Comparison of ENCODE assay signal across 1 cellular context in the genomic region with DNA sequence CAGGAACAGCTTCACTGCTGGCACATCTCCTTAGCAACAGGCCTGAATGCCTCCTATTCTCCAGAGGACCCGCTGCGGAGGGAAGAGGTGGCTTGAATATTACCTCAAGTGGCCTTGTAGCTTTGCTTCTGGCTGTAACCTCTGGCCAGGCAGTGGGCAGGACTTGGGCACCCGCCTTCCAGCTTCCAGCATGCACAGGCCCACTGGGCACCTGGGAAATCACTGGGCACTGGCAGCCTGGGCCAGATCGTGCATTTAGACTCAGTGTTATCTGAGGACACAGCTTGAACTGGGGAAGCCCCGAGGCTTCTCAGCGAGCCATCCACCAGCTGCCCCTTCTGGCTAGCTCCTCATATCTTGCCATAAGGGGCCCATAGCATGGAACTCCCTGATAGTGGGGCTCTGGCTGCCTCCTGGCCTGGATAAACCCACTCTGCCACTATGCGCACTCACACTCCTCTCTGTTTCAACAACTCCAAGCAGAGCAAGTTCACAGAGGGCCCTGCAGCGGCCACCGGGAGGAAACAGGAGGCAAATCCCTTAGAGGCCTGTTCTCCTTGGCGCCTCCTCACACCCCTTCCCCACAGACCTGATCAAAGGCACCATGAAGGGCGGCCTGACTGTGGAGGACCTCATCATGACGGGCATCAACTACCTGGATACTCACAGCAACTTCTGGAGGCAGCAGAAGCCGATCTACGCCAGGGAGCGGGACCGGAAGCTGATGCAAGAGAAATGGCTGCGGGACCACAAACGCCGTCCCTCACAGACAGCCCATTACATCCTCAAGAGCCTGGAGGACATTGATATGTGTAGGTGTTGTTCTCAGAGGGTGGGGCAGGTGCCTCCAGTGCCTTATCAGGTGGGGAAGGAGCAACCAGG.
TF ChIP-seq lines count a peak whose summit lies in the region.

No MANE protein-coding gene starts in this region.

TF ChIP-seq in K562, 482 proteins besides CTCF, POLR2A, EP300 and RAD21 (continued from another document and continues in another):
- TF ChIP-seq BCL6 (CRISPR knock-in tag; IDR thresholded peaks at IDR 0.05) (no peak), ZNF707 (CRISPR knock-in tag; conservative IDR thresholded peaks at IDR 0.05) (no peak), NCOA1 (IDR thresholded peaks at IDR 0.05; ENCODE audit: low read depth) (no peak; the same call in 1 of the 2 replicates), POLR2B (IDR thresholded peaks at IDR 0.05; ENCODE audit: low read depth, partially characterized antibody) (no peak), RFX1 (IDR thresholded peaks at IDR 0.05) (no peak), ZNF165 (CRISPR knock-in tag; IDR thresholded peaks at IDR 0.05; ENCODE audit: borderline replicate concordance) (no peak), ZNF232 (CRISPR knock-in tag; IDR thresholded peaks at IDR 0.05) (no peak), KLF16 (IDR thresholded peaks at IDR 0.05) (peak; percentile 54; the same call in 1 of the 2 replicates), HCFC1 (IDR thresholded peaks at IDR 0.05; ENCODE audit: low read depth, low read length) (no peak), ZNF212 (CRISPR knock-in tag; IDR thresholded peaks at IDR 0.05) (no peak), GABPA (tag; conservative IDR thresholded peaks at IDR 0.05; ENCODE audit: low read depth) (peak; percentile 86), KAT8 (IDR thresholded peaks at IDR 0.05; ENCODE audit: low read depth) (no peak), COPS2 (conservative IDR thresholded peaks at IDR 0.05) (no peak), MIER1 (IDR thresholded peaks at IDR 0.05; ENCODE audit: low read depth) (no peak), ZBTB17 (CRISPR knock-in tag; IDR thresholded peaks at IDR 0.05) (0 out of 2 replicates have a peak, but pooled peaks have one; percentile 14), ZNF174 (CRISPR knock-in tag; IDR thresholded peaks at IDR 0.05) (no peak), ZSCAN32 (CRISPR knock-in tag; IDR thresholded peaks at IDR 0.05) (0 out of 2 replicates have a peak, but pooled peaks have one; percentile 22), GATA2 (CRISPR knock-in tag; IDR thresholded peaks at IDR 0.05) (0 out of 2 replicates have a peak, but pooled peaks have one; percentile 47), ZKSCAN8 (CRISPR knock-in tag; IDR thresholded peaks at IDR 0.05) (peak; percentile 37; the same call in 1 of the 2 replicates), FOXA3 (CRISPR knock-in tag; conservative IDR thresholded peaks at IDR 0.05 in 1 of 2, IDR thresholded peaks at IDR 0.05 in 1 of 2) (no peak), ZNF24 (IDR thresholded peaks at IDR 0.05) (no peak), ZNF224 (CRISPR knock-in tag; IDR thresholded peaks at IDR 0.05) (no peak), PHB (CRISPR knock-in tag; IDR thresholded peaks at IDR 0.05) (no peak), PPARD (CRISPR knock-in tag; IDR thresholded peaks at IDR 0.05) (no peak), YBX1 (IDR thresholded peaks at IDR 0.05) (no peak), MCM2 (IDR thresholded peaks at IDR 0.05; ENCODE audit: low read depth) (no peak), KHSRP (IDR thresholded peaks at IDR 0.05) (no peak), BRD4 (IDR thresholded peaks at IDR 0.05) (no peak), SAFB (IDR thresholded peaks at IDR 0.05; ENCODE audit: borderline replicate concordance, low read depth, low read length) (no peak)
- TF ChIP-seq, protein P1, sequence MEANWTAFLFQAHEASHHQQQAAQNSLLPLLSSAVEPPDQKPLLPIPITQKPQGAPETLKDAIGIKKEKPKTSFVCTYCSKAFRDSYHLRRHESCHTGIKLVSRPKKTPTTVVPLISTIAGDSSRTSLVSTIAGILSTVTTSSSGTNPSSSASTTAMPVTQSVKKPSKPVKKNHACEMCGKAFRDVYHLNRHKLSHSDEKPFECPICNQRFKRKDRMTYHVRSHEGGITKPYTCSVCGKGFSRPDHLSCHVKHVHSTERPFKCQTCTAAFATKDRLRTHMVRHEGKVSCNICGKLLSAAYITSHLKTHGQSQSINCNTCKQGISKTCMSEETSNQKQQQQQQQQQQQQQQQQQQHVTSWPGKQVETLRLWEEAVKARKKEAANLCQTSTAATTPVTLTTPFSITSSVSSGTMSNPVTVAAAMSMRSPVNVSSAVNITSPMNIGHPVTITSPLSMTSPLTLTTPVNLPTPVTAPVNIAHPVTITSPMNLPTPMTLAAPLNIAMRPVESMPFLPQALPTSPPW (CRISPR knock-in tag; IDR thresholded peaks at IDR 0.05), result 0 out of 2 replicates have a peak, but pooled peaks have one; percentile 12
- TF ChIP-seq, protein P2, sequence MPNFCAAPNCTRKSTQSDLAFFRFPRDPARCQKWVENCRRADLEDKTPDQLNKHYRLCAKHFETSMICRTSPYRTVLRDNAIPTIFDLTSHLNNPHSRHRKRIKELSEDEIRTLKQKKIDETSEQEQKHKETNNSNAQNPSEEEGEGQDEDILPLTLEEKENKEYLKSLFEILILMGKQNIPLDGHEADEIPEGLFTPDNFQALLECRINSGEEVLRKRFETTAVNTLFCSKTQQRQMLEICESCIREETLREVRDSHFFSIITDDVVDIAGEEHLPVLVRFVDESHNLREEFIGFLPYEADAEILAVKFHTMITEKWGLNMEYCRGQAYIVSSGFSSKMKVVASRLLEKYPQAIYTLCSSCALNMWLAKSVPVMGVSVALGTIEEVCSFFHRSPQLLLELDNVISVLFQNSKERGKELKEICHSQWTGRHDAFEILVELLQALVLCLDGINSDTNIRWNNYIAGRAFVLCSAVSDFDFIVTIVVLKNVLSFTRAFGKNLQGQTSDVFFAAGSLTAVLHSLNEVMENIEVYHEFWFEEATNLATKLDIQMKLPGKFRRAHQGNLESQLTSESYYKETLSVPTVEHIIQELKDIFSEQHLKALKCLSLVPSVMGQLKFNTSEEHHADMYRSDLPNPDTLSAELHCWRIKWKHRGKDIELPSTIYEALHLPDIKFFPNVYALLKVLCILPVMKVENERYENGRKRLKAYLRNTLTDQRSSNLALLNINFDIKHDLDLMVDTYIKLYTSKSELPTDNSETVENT (CRISPR knock-in tag; IDR thresholded peaks at IDR 0.05), result no peak
- TF ChIP-seq, protein P3, sequence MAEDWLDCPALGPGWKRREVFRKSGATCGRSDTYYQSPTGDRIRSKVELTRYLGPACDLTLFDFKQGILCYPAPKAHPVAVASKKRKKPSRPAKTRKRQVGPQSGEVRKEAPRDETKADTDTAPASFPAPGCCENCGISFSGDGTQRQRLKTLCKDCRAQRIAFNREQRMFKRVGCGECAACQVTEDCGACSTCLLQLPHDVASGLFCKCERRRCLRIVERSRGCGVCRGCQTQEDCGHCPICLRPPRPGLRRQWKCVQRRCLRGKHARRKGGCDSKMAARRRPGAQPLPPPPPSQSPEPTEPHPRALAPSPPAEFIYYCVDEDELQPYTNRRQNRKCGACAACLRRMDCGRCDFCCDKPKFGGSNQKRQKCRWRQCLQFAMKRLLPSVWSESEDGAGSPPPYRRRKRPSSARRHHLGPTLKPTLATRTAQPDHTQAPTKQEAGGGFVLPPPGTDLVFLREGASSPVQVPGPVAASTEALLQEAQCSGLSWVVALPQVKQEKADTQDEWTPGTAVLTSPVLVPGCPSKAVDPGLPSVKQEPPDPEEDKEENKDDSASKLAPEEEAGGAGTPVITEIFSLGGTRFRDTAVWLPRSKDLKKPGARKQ (CRISPR knock-in tag; IDR thresholded peaks at IDR 0.05), result no peak
- TF ChIP-seq, protein P4, sequence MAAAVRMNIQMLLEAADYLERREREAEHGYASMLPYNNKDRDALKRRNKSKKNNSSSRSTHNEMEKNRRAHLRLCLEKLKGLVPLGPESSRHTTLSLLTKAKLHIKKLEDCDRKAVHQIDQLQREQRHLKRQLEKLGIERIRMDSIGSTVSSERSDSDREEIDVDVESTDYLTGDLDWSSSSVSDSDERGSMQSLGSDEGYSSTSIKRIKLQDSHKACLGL (CRISPR knock-in tag; IDR thresholded peaks at IDR 0.05; ENCODE audit: borderline replicate concordance, poor library complexity, severe bottlenecking), result no peak
- TF ChIP-seq, protein P5, sequence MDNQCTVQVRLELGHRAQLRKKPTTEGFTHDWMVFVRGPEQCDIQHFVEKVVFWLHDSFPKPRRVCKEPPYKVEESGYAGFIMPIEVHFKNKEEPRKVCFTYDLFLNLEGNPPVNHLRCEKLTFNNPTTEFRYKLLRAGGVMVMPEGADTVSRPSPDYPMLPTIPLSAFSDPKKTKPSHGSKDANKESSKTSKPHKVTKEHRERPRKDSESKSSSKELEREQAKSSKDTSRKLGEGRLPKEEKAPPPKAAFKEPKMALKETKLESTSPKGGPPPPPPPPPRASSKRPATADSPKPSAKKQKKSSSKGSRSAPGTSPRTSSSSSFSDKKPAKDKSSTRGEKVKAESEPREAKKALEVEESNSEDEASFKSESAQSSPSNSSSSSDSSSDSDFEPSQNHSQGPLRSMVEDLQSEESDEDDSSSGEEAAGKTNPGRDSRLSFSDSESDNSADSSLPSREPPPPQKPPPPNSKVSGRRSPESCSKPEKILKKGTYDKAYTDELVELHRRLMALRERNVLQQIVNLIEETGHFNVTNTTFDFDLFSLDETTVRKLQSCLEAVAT (IDR thresholded peaks at IDR 0.05), result 0 out of 4 replicates have a peak, but pooled peaks of 1 of the 2 experiments have one; percentile 27
- TF ChIP-seq, protein P6, sequence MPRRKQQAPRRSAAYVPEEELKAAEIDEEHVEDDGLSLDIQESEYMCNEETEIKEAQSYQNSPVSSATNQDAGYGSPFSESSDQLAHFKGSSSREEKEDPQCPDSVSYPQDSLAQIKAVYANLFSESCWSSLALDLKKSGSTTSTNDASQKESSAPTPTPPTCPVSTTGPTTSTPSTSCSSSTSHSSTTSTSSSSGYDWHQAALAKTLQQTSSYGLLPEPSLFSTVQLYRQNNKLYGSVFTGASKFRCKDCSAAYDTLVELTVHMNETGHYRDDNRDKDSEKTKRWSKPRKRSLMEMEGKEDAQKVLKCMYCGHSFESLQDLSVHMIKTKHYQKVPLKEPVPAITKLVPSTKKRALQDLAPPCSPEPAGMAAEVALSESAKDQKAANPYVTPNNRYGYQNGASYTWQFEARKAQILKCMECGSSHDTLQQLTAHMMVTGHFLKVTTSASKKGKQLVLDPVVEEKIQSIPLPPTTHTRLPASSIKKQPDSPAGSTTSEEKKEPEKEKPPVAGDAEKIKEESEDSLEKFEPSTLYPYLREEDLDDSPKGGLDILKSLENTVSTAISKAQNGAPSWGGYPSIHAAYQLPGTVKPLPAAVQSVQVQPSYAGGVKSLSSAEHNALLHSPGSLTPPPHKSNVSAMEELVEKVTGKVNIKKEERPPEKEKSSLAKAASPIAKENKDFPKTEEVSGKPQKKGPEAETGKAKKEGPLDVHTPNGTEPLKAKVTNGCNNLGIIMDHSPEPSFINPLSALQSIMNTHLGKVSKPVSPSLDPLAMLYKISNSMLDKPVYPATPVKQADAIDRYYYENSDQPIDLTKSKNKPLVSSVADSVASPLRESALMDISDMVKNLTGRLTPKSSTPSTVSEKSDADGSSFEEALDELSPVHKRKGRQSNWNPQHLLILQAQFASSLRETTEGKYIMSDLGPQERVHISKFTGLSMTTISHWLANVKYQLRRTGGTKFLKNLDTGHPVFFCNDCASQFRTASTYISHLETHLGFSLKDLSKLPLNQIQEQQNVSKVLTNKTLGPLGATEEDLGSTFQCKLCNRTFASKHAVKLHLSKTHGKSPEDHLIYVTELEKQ (CRISPR knock-in tag; IDR thresholded peaks at IDR 0.05), result no peak
- TF ChIP-seq, protein P7, sequence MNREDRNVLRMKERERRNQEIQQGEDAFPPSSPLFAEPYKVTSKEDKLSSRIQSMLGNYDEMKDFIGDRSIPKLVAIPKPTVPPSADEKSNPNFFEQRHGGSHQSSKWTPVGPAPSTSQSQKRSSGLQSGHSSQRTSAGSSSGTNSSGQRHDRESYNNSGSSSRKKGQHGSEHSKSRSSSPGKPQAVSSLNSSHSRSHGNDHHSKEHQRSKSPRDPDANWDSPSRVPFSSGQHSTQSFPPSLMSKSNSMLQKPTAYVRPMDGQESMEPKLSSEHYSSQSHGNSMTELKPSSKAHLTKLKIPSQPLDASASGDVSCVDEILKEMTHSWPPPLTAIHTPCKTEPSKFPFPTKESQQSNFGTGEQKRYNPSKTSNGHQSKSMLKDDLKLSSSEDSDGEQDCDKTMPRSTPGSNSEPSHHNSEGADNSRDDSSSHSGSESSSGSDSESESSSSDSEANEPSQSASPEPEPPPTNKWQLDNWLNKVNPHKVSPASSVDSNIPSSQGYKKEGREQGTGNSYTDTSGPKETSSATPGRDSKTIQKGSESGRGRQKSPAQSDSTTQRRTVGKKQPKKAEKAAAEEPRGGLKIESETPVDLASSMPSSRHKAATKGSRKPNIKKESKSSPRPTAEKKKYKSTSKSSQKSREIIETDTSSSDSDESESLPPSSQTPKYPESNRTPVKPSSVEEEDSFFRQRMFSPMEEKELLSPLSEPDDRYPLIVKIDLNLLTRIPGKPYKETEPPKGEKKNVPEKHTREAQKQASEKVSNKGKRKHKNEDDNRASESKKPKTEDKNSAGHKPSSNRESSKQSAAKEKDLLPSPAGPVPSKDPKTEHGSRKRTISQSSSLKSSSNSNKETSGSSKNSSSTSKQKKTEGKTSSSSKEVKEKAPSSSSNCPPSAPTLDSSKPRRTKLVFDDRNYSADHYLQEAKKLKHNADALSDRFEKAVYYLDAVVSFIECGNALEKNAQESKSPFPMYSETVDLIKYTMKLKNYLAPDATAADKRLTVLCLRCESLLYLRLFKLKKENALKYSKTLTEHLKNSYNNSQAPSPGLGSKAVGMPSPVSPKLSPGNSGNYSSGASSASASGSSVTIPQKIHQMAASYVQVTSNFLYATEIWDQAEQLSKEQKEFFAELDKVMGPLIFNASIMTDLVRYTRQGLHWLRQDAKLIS (CRISPR knock-in tag; IDR thresholded peaks at IDR 0.05), result no peak
- TF ChIP-seq, protein P8, sequence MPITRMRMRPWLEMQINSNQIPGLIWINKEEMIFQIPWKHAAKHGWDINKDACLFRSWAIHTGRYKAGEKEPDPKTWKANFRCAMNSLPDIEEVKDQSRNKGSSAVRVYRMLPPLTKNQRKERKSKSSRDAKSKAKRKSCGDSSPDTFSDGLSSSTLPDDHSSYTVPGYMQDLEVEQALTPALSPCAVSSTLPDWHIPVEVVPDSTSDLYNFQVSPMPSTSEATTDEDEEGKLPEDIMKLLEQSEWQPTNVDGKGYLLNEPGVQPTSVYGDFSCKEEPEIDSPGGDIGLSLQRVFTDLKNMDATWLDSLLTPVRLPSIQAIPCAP (CRISPR knock-in tag; IDR thresholded peaks at IDR 0.05; ENCODE audit: borderline replicate concordance), result no peak
